In genomic region chr11:104700609-104701008, GRCh38 we compare ENCODE assay signal across 14 cellular contexts.
DNase-seq lines count a peak whose midpoint lies in the region; ATAC-seq and TF ChIP-seq lines count a peak whose summit lies in the region.
"Had no signal": no experiment of that assay in that cellular context is flagged by ENCODE, and none has a peak within 500 bp of the region (broad histone marks: within the 10 kb centered on the region; RNA-seq: fewer than 3 reads in every experiment).

No MANE protein-coding gene starts in this region.

- intact Hi-C loops in Right ventricle myocardium superior (cut with DNase I), result no loop called here
- intact Hi-C loops in left ventricle myocardium inferior (cut with micrococcal nuclease), result no loop called here
- intact Hi-C loops in activated CD4-positive, alpha-beta memory T cell treated with anti-CD3 and anti-CD28 coated beads for 36 hours (cut with micrococcal nuclease), result loop anchor here (10.0 kb wide), 1 partner anchor 404 kb away; no protein-coding TSS in a partner anchor

- H3K4me3 ChIP-seq in left ventricle myocardium inferior, result no peak overlapping the region
- H3K4me3 ChIP-seq in foreskin fibroblast (ENCODE audit: low read depth in 1 of 2, low read length in 2 of 2), result no peak overlapping the region
- no peak overlapping the region for H3K4me3 ChIP-seq in Karpas-422 (ENCODE audit: low read length)

- no peak for DNase-seq in Right ventricle myocardium superior
- no peak for DNase-seq in left ventricle myocardium inferior
- no peak for DNase-seq in activated CD4-positive, alpha-beta memory T cell treated with anti-CD3 and anti-CD28 coated beads for 36 hours
- peak; percentile 46 to 72 for DNase-seq in foreskin fibroblast
- no peak for DNase-seq in type B pancreatic cell (ENCODE audit: extremely low spot score, unreplicated experiment)
- DNase-seq in Karpas-422, result no peak
- DNase-seq in SIG-M5 (lab: John Stamatoyannopoulos, UW), result no peak
- DNase-seq: activated CD8-positive, alpha-beta memory T cell treated with anti-CD3 and anti-CD28 coated beads, Interleukin-2, amount 50 U/mL, for 48 hours; dermis blood vessel endothelial cell; KG1; NCI-H774 had no signal

- H3K79me2 ChIP-seq in Karpas-422 (ENCODE audit: low read length), result no peaks in the 10 kb centered on the region

- H3K36me3 ChIP-seq in left ventricle myocardium inferior (no peaks in the 10 kb centered on the region), Karpas-422 (ENCODE audit: insufficient read depth, low read length) (no peaks in the 10 kb centered on the region)
- H3K36me3 ChIP-seq: neutrophil had no signal

- no peaks in the 10 kb centered on the region for H3K27me3 Mint-ChIP-seq in activated CD4-positive, alpha-beta memory T cell treated with anti-CD3 and anti-CD28 coated beads for 36 hours
- H3K27me3 Mint-ChIP-seq in type B pancreatic cell, result no peaks in the 10 kb centered on the region

- H3K27ac Mint-ChIP-seq in activated CD4-positive, alpha-beta memory T cell treated with anti-CD3 and anti-CD28 coated beads for 36 hours, result peak overlapping the region; percentile 33
- peak overlapping the region; percentile 52 for H3K27ac Mint-ChIP-seq in type B pancreatic cell

- CTCF ChIA-PET in activated CD4-positive, alpha-beta memory T cell treated with anti-CD3 and anti-CD28 coated beads for 36 hours (lab: Charles Lee), result interaction anchor here (0.6 kb wide), 1 partner anchor 22 kb away, joined by 3 read pairs; no protein-coding TSS in a partner anchor

- peaks cover 9% of the 10 kb centered on the region for H3K4me1 ChIP-seq in left ventricle myocardium inferior
- peaks cover 4% of the 10 kb centered on the region for H3K4me1 ChIP-seq in Karpas-422 (ENCODE audit: low read length)

- no peaks in the 10 kb centered on the region for H3K36me3 Mint-ChIP-seq in activated CD4-positive, alpha-beta memory T cell treated with anti-CD3 and anti-CD28 coated beads for 36 hours
- no peaks in the 10 kb centered on the region for H3K36me3 Mint-ChIP-seq in type B pancreatic cell

- no peak overlapping the region for H3K9ac ChIP-seq in Karpas-422 (ENCODE audit: low read length)

- ATAC-seq in Right ventricle myocardium superior (ENCODE audit: poor library complexity) (peak; percentile 46), HG02970 (IDR thresholded peaks at IDR 0.05; ENCODE audit: low FRiP score, unreplicated experiment) (no peak)

- H3K9me2 ChIP-seq in Karpas-422 (replicated peaks; ENCODE audit: insufficient read depth, low read length), result no peaks in the 10 kb centered on the region; the same call in 1 of the 2 replicates

- no peak overlapping the region for H3K4me2 ChIP-seq in Karpas-422 (ENCODE audit: low read depth, low read length, poor library complexity, severe bottlenecking)

- no peaks in the 10 kb centered on the region for H3K27me3 ChIP-seq in left ventricle myocardium inferior (ENCODE audit: low read depth)
- no peaks in the 10 kb centered on the region; the same call in 1 of the 2 replicates for H3K27me3 ChIP-seq in Karpas-422 (ENCODE audit: low read length)
- H3K27me3 ChIP-seq: neutrophil had no signal

- no peaks in the 10 kb centered on the region for H3K9me3 ChIP-seq in left ventricle myocardium inferior (replicated peaks)
- H3K9me3 ChIP-seq in Karpas-422 (ENCODE audit: low read length), result no peaks in the 10 kb centered on the region
- H3K9me3 ChIP-seq: neutrophil had no signal

- no peak overlapping the region for H3K4me3 Mint-ChIP-seq in activated CD4-positive, alpha-beta memory T cell treated with anti-CD3 and anti-CD28 coated beads for 36 hours
- H3K4me3 Mint-ChIP-seq in type B pancreatic cell, result no peak overlapping the region

- POLR2A ChIA-PET in activated CD4-positive, alpha-beta memory T cell treated with anti-CD3 and anti-CD28 coated beads for 36 hours (lab: Charles Lee), result no interaction called here

- no peak overlapping the region for H2AFZ ChIP-seq in Karpas-422 (ENCODE audit: low read length)

- no peaks in the 10 kb centered on the region for H3K9me3 Mint-ChIP-seq in activated CD4-positive, alpha-beta memory T cell treated with anti-CD3 and anti-CD28 coated beads for 36 hours
- no peaks in the 10 kb centered on the region for H3K9me3 Mint-ChIP-seq in type B pancreatic cell

- peaks cover 26% of the 10 kb centered on the region for H3K4me1 Mint-ChIP-seq in activated CD4-positive, alpha-beta memory T cell treated with anti-CD3 and anti-CD28 coated beads for 36 hours (ENCODE audit: low read depth)
- H3K4me1 Mint-ChIP-seq in type B pancreatic cell (ENCODE audit: unreplicated experiment), result peaks cover 17% of the 10 kb centered on the region

- H4K20me1 ChIP-seq in Karpas-422 (ENCODE audit: insufficient read depth, low read depth, low read length), result no peaks in the 10 kb centered on the region

- TF ChIP-seq CTCF in left ventricle myocardium inferior (IDR thresholded peaks at IDR 0.05; ENCODE audit: borderline replicate concordance), result no peak
- no peak for TF ChIP-seq CTCF in foreskin fibroblast (IDR thresholded peaks at IDR 0.05; ENCODE audit: low read depth, low read length)
- TF ChIP-seq CTCF in type B pancreatic cell (conservative IDR thresholded peaks at IDR 0.05), result no peak

- H3K27ac ChIP-seq in left ventricle myocardium inferior (replicated peaks), result no peak overlapping the region
- no peak overlapping the region for H3K27ac ChIP-seq in Karpas-422 (ENCODE audit: low read length)
- H3K27ac ChIP-seq: C4-2B, neutrophil had no signal

Comparison
In these comparisons a context has a peak if more than half of its experiments do, and no peak if none do; other contexts are left out.
1. DNase-seq: peak in foreskin fibroblast (2 of 2); none in Right ventricle myocardium superior (single experiment), left ventricle myocardium inferior (single experiment), activated CD4-positive, alpha-beta memory T cell treated with anti-CD3 and anti-CD28 coated beads for 36 hours (single experiment), type B pancreatic cell (single experiment), Karpas-422 (single experiment) and SIG-M5 (single experiment).